ENCODE assay signal across 9 cellular contexts in the genomic region with DNA sequence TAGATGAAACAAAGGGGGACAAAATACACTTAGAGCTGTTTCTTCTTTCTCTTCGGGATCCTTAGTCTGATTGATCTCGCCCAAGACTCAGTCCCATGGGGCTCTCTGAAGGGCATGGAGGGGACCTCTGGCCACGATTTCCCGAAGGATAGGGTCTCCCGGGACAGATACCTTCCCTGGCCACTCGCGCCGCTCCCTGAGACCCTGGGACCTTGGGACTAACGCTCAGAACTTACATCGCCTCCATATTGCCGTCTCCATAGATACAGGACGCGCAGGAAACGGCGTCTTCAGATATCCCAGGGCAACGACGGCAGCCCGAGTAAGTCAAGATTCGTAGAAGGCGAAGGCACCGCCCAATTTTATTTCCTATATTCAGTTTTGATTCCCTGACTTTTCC. TPM values are rescaled to one million over a fixed set of nuclear protein-coding genes. Genes with fewer than 3 reads are reported as not detected.
DNase-seq lines count a peak whose midpoint lies in the region; ATAC-seq and TF ChIP-seq lines count a peak whose summit lies in the region.
"Had no signal": no experiment of that assay in that cellular context is flagged by ENCODE, and none has a peak within 500 bp of the region (broad histone marks: within the 10 kb centered on the region; RNA-seq: fewer than 3 reads in every experiment).

Gene CFAP65, minus strand, starts transcription at position 265 of the 400 bp plus-strand sequence. CDS start 2,468 bp downstream, outside the sequence.

- peaks cover 37% of the 10 kb centered on the region for H3K27me3 ChIP-seq in IMR-90 (ENCODE audit: control insufficient read depth, insufficient read depth, low read length)
- H3K27me3 ChIP-seq in right cardiac atrium (ENCODE audit: control insufficient read depth, insufficient read depth): no peaks in the 10 kb centered on the region

- no peaks in the 10 kb centered on the region for H4K20me1 ChIP-seq in IMR-90 (ENCODE audit: insufficient read depth, low read length)

- H3K9me3 ChIP-seq in IMR-90 (ENCODE audit: control insufficient read depth, insufficient read depth, low read length): no peaks in the 10 kb centered on the region
- no peaks in the 10 kb centered on the region for H3K9me3 ChIP-seq in right cardiac atrium (ENCODE audit: control insufficient read depth, low read length)

- peak within 1 kb of the TSS; percentile 62 for H3K4me3 ChIP-seq in IMR-90 (ENCODE audit: insufficient read depth, low read depth, low read length)
- H3K4me3 ChIP-seq in right cardiac atrium (ENCODE audit: low read length): peak within 1 kb of the TSS; percentile 22
- H3K4me3 ChIP-seq in retinal pigment epithelial cell (ENCODE audit: low read length): peak within 1 kb of the TSS; percentile 51

- peak within 1 kb of the TSS; percentile 95 for H3K4me2 ChIP-seq in IMR-90 (ENCODE audit: low read depth, low read length)

- in situ Hi-C loops in IMR-90 (cut with MboI; ENCODE audit: low sequenced_read_pairs): no loop called here

- POLR2A ChIA-PET in IMR-90 (lab: Charles Lee; ENCODE audit: unreplicated experiment): no interaction called here

- H3K9me1 ChIP-seq in IMR-90 (ENCODE audit: insufficient read depth, low read length): no peaks in the 10 kb centered on the region

- no peak for TF ChIP-seq POLR2A in IMR-90 (IDR thresholded peaks at IDR 0.05; ENCODE audit: low read depth, low read length)

- ATAC-seq in IMR-90 (ENCODE audit: low read depth) (peak; percentile 89), right cardiac atrium (peak in 1 of 2 donors; percentile 80), GM21390 (IDR thresholded peaks at IDR 0.05; ENCODE audit: unreplicated experiment) (no peak), GM21360 (IDR thresholded peaks at IDR 0.05; ENCODE audit: unreplicated experiment) (no peak)

- H2BK15ac ChIP-seq in IMR-90 (ENCODE audit: low read depth, low read length): no peak within 1 kb of the TSS

- no peak within 1 kb of the TSS for H3K23ac ChIP-seq in IMR-90 (ENCODE audit: low read depth, low read length)

- H3K14ac ChIP-seq in IMR-90 (replicated peaks; ENCODE audit: low read depth, low read length): no peak within 1 kb of the TSS

- H3K27ac ChIP-seq in IMR-90 (ENCODE audit: insufficient read depth, low read length) (no peak within 1 kb of the TSS), right cardiac atrium (ENCODE audit: low read length) (no peak within 1 kb of the TSS)

- H2AK9ac ChIP-seq in IMR-90 (replicated peaks; ENCODE audit: low read depth, low read length, poor library complexity): no peak within 1 kb of the TSS

- H3K36me3 Mint-ChIP-seq in CD14-positive monocyte: no peaks in the 10 kb centered on the region
- no peaks in the 10 kb centered on the region for H3K36me3 Mint-ChIP-seq in activated T-helper 2 cell treated with anti-CD3 and anti-CD28 coated beads, Interferon-gamma antibody, Interleukin-2, Interleukin-4, amounts not matched to agents 10 μg/mL and 5 μg/mL and 100 μg/mL, durations not matched to agents 14 hours and 24 hours and 36 hours (ENCODE audit: low read depth)

- TF ChIP-seq RAD21 in IMR-90 (IDR thresholded peaks at IDR 0.05; ENCODE audit: low read length): no peak

- H2BK20ac ChIP-seq in IMR-90 (ENCODE audit: low read depth, low read length): no peak within 1 kb of the TSS

- H3K9ac ChIP-seq in IMR-90 (ENCODE audit: low read depth, low read length): no peak within 1 kb of the TSS

- no peaks in the 10 kb centered on the region for H3K36me3 ChIP-seq in IMR-90 (ENCODE audit: control insufficient read depth, insufficient read depth, low read length)

- H3K79me1 ChIP-seq in IMR-90 (ENCODE audit: low read depth in 1 of 2, low read length in 2 of 2): no peaks in the 10 kb centered on the region

- DNase-seq in CD14-positive monocyte (ENCODE audit: low spot score) (peak; percentile 22), IMR-90 (peak; percentile 58), right cardiac atrium (peak in 1 of 3 donors; percentile 66), retinal pigment epithelial cell (ENCODE audit: low read depth) (no peak), NOMO-1 (lab: John Stamatoyannopoulos, UW; ENCODE audit: unreplicated experiment in 2 of 2) (no peak)
- DNase-seq in activated T-helper 2 cell treated with anti-CD3 and anti-CD28 coated beads, Interferon-gamma antibody, Interleukin-2, Interleukin-4, amounts not matched to agents 10 μg/mL and 5 μg/mL and 100 μg/mL, durations not matched to agents 14 hours and 24 hours and 36 hours (ENCODE audit: low spot score): no peak

- H4K5ac ChIP-seq in IMR-90 (ENCODE audit: low read depth, low read length): no peak within 1 kb of the TSS

- H3K18ac ChIP-seq in IMR-90 (ENCODE audit: low read depth, low read length): no peak within 1 kb of the TSS

- no peak within 1 kb of the TSS for H4K8ac ChIP-seq in IMR-90 (ENCODE audit: low read depth in 2 of 2, low read length in 2 of 2)

- no peak within 1 kb of the TSS for H3K56ac ChIP-seq in IMR-90 (ENCODE audit: extremely low read depth, insufficient read depth, low read length)

- no peak within 1 kb of the TSS for H2BK5ac ChIP-seq in IMR-90 (ENCODE audit: low read depth, low read length, poor library complexity, severe bottlenecking)

- no peaks in the 10 kb centered on the region for H3K4me1 ChIP-seq in IMR-90 (ENCODE audit: control insufficient read depth, insufficient read depth, low read length)
- peaks cover 2% of the 10 kb centered on the region for H3K4me1 ChIP-seq in right cardiac atrium (ENCODE audit: control insufficient read depth, insufficient read depth, low read length)

- intact Hi-C loops in CD14-positive monocyte (cut with micrococcal nuclease): no loop called here
- intact Hi-C loops in IMR-90 (cut with micrococcal nuclease): no loop called here
- intact Hi-C loops in activated T-helper 2 cell treated with anti-CD3 and anti-CD28 coated beads, Interferon-gamma antibody, Interleukin-2, Interleukin-4, amounts not matched to agents 10 μg/mL and 5 μg/mL and 100 μg/mL, durations not matched to agents 14 hours and 24 hours and 36 hours (cut with micrococcal nuclease): no loop called here
- intact Hi-C loops in right cardiac atrium (cut with DNase I): no loop called here

- no peak within 1 kb of the TSS for H4K91ac ChIP-seq in IMR-90 (ENCODE audit: insufficient read depth, low read depth, low read length)

- BruUV-seq in IMR-90 (replicated peaks; lab: Mats Ljungman, UMichigan): no TSS peak

- H3K9me3 Mint-ChIP-seq in CD14-positive monocyte: peaks cover 0 to 3% (median 0%) of the 10 kb centered on the region in 7 donors
- H3K9me3 Mint-ChIP-seq in activated T-helper 2 cell treated with anti-CD3 and anti-CD28 coated beads, Interferon-gamma antibody, Interleukin-2, Interleukin-4, amounts not matched to agents 10 μg/mL and 5 μg/mL and 100 μg/mL, durations not matched to agents 14 hours and 24 hours and 36 hours: no peaks in the 10 kb centered on the region

- no peak within 1 kb of the TSS for H3K27ac Mint-ChIP-seq in CD14-positive monocyte
- H3K27ac Mint-ChIP-seq in activated T-helper 2 cell treated with anti-CD3 and anti-CD28 coated beads, Interferon-gamma antibody, Interleukin-2, Interleukin-4, amounts not matched to agents 10 μg/mL and 5 μg/mL and 100 μg/mL, durations not matched to agents 14 hours and 24 hours and 36 hours: no peak within 1 kb of the TSS

- dilution Hi-C loops in IMR-90 (cut with HindIII; ENCODE audit: low sequenced_read_pairs, unreplicated experiment): no loop called here

- H2AFZ ChIP-seq in IMR-90 (replicated peaks; ENCODE audit: low read length, poor library complexity): peak within 1 kb of the TSS; percentile 86

- H3K27me3 Mint-ChIP-seq in CD14-positive monocyte (ENCODE audit: low read depth in 3 of 3): peaks cover 52 to 61% (median 59%) of the 10 kb centered on the region in 3 donors
- H3K27me3 Mint-ChIP-seq in activated T-helper 2 cell treated with anti-CD3 and anti-CD28 coated beads, Interferon-gamma antibody, Interleukin-2, Interleukin-4, amounts not matched to agents 10 μg/mL and 5 μg/mL and 100 μg/mL, durations not matched to agents 14 hours and 24 hours and 36 hours (ENCODE audit: low read depth): peaks cover 32% of the 10 kb centered on the region

- H3K4me1 Mint-ChIP-seq in CD14-positive monocyte: peaks cover 6% of the 10 kb centered on the region
- H3K4me1 Mint-ChIP-seq in activated T-helper 2 cell treated with anti-CD3 and anti-CD28 coated beads, Interferon-gamma antibody, Interleukin-2, Interleukin-4, amounts not matched to agents 10 μg/mL and 5 μg/mL and 100 μg/mL, durations not matched to agents 14 hours and 24 hours and 36 hours (ENCODE audit: low read depth): peaks cover 4% of the 10 kb centered on the region

- 0% methylated on average over 19 of the region's 21 CpGs; no CpG with 5 or more reads in 1 of the 2 experiments for WGBS in IMR-90 (ENCODE audit: extremely low coverage in 2 of 2, insufficient read length in 1 of 2), 2 experiments
- WGBS in right cardiac atrium: under 1% methylated on average over 21 of the region's 21 CpGs

- no peak within 1 kb of the TSS for H2AK5ac ChIP-seq in IMR-90 (ENCODE audit: low read depth, low read length)

- CTCF ChIA-PET in IMR-90 (lab: Yijun Ruan, JAX): interaction anchor here (0.7 to 1.0 kb wide), 2 partner anchors 11 to 79 kb away, joined by 3 to 4 read pairs; no protein-coding TSS in a partner anchor

- H3K4me3 Mint-ChIP-seq in CD14-positive monocyte: peak within 1 kb of the TSS in 1 of 2 donors; percentile 75
- peak within 1 kb of the TSS; percentile 50 for H3K4me3 Mint-ChIP-seq in activated T-helper 2 cell treated with anti-CD3 and anti-CD28 coated beads, Interferon-gamma antibody, Interleukin-2, Interleukin-4, amounts not matched to agents 10 μg/mL and 5 μg/mL and 100 μg/mL, durations not matched to agents 14 hours and 24 hours and 36 hours (ENCODE audit: low read depth)

- TF ChIP-seq CTCF in CD14-positive monocyte (IDR thresholded peaks at IDR 0.05) (no peak), IMR-90 (conservative IDR thresholded peaks at IDR 0.05; ENCODE audit: low read depth, low read length) (no peak), retinal pigment epithelial cell (conservative IDR thresholded peaks at IDR 0.05; ENCODE audit: low read depth, low read length) (no peak)

- H2BK120ac ChIP-seq in IMR-90 (ENCODE audit: low read depth, low read length): no peak within 1 kb of the TSS

- no peak within 1 kb of the TSS for H3K4ac ChIP-seq in IMR-90 (ENCODE audit: low read depth, low read length)

TF ChIP-seq in IMR-90, 13 proteins besides CTCF, POLR2A, EP300 and RAD21:
- peak; percentile 53; the same call in 1 of the 2 replicates for TF ChIP-seq MXI1 (IDR thresholded peaks at IDR 0.05; ENCODE audit: borderline replicate concordance, low read depth, low read length)
- TF ChIP-seq SMC3 (IDR thresholded peaks at IDR 0.05; ENCODE audit: low read depth, low read length): no peak
TF ChIP-seq in IMR-90: peak in this region for 1.

RNA-seq across cellular contexts. Expression of gene CFAP65, which starts in this region (rescaled TPM):
- not detected for polyA plus RNA-seq in CD14-positive monocyte
- total RNA-seq in IMR-90 (2012; rRNA removed): not detected in 2 replicates
- polyA plus RNA-seq in IMR-90 (2012; rRNA removed): not detected in 2 replicates
- polyA plus RNA-seq in IMR-90 (2012; cell fraction: cytosol; rRNA removed): not detected in 2 replicates
- 0.01 TPM in 1 of 2 replicates, not detected in the other for polyA plus RNA-seq in IMR-90 (2012; cell fraction: nucleus; rRNA removed; ENCODE audit: low replicate concordance)
- not detected in 2 replicates for total RNA-seq in activated T-helper 2 cell treated with anti-CD3 and anti-CD28 coated beads, Interferon-gamma antibody, Interleukin-2, Interleukin-4, amounts not matched to agents 10 μg/mL and 5 μg/mL and 100 μg/mL, durations not matched to agents 14 hours and 24 hours and 36 hours
- total RNA-seq in right cardiac atrium: not detected
- polyA plus RNA-seq in right cardiac atrium: not detected
- total RNA-seq: glomerular endothelial cell had no signal

Comparison
In these comparisons a context has a peak if more than half of its experiments do, and no peak if none do; other contexts are left out.
1. Peak in DNase-seq in CD14-positive monocyte; RNA of the gene not detected or under 1 TPM.
2. Peak in DNase-seq, ATAC-seq, H3K4me3 ChIP-seq and H3K4me2 ChIP-seq in IMR-90; RNA of the gene not detected or under 1 TPM.